ENCODE assay signal across 23 cellular contexts in genomic region chr17:57749701-57750100, GRCh38. TPM values are rescaled to one million over a fixed set of nuclear protein-coding genes. Genes with fewer than 3 reads are reported as not detected.
"Had no signal": no experiment of that assay in that cellular context is flagged by ENCODE, and none has a peak within 500 bp of the region (broad histone marks: within the 10 kb centered on the region; RNA-seq: fewer than 3 reads in every experiment).

No MANE protein-coding gene starts in this region.

- DNase-seq: activated B cell treated with CpG ODN at 0.5 μM for 24 hours; activated CD4-positive, alpha-beta T cell treated with anti-CD3 and anti-CD28 coated beads, Interleukin-2, amount 10 ng/mL, durations not matched to agents 7 days and 5 days; activated T-cell treated with anti-CD3 and anti-CD28 coated beads for 4 hours; foreskin fibroblast; left cardiac atrium; mesenchymal stem cell; naive thymus-derived CD4-positive, alpha-beta T cell; stimulated activated CD4-positive, alpha-beta T cell treated with anti-CD3 and anti-CD28 coated beads, Interleukin-2, amount 100 ng/mL, for 24 hours; stimulated activated naive CD8-positive, alpha-beta T cell treated with anti-CD3 and anti-CD28 coated beads, Interleukin-15, Interleukin-2, amounts not matched to agents 100 U/mL and 50 U/mL, for 24 hours had no signal

- H3K36me3 Mint-ChIP-seq: activated naive CD8-positive, alpha-beta T cell; naive thymus-derived CD4-positive, alpha-beta T cell; type B pancreatic cell had no signal

- H3K4me3 Mint-ChIP-seq: activated B cell treated with CpG ODN at 0.5 μM for 24 hours; activated CD4-positive, alpha-beta T cell treated with anti-CD3 and anti-CD28 coated beads, Interleukin-2, amount 10 ng/mL, durations not matched to agents 7 days and 5 days; activated naive CD8-positive, alpha-beta T cell; naive thymus-derived CD4-positive, alpha-beta T cell; type B pancreatic cell had no signal

- ATAC-seq: left cardiac atrium; naive thymus-derived CD4-positive, alpha-beta T cell; stimulated activated naive CD8-positive, alpha-beta T cell treated with anti-CD3 and anti-CD28 coated beads, Interleukin-15, Interleukin-2, amounts not matched to agents 100 U/mL and 50 U/mL, for 24 hours had no signal

- FAIRE-seq: islet of Langerhans had no signal

- H3K9me3 Mint-ChIP-seq: activated B cell treated with CpG ODN at 0.5 μM for 24 hours; activated CD4-positive, alpha-beta T cell treated with anti-CD3 and anti-CD28 coated beads, Interleukin-2, amount 10 ng/mL, durations not matched to agents 7 days and 5 days; naive thymus-derived CD4-positive, alpha-beta T cell; type B pancreatic cell had no signal

- H3K27ac Mint-ChIP-seq: activated B cell treated with CpG ODN at 0.5 μM for 24 hours; activated CD4-positive, alpha-beta T cell treated with anti-CD3 and anti-CD28 coated beads, Interleukin-2, amount 10 ng/mL, durations not matched to agents 7 days and 5 days; activated naive CD8-positive, alpha-beta T cell; progenitor cell of endocrine pancreas; type B pancreatic cell had no signal

RNA-seq across cellular contexts. Expression of gene CCDC182, which starts 4.6 kb away (rescaled TPM):
- total RNA-seq: activated B cell treated with CpG ODN at 0.5 μM for 24 hours; activated CD4-positive, alpha-beta T cell treated with anti-CD3 and anti-CD28 coated beads, Interleukin-2, amount 10 ng/mL, durations not matched to agents 7 days and 5 days; activated CD8-positive, alpha-beta memory T cell treated with anti-CD3 and anti-CD28 coated beads for 36 hours; cardiac septum; dermis microvascular lymphatic vessel endothelial cell; glomerular endothelial cell; hepatocyte; left cardiac atrium; lower leg skin; mucosa of gallbladder; naive thymus-derived CD4-positive, alpha-beta T cell; omental fat pad; progenitor cell of endocrine pancreas; right atrium auricular region; skeletal muscle tissue had no signal
- polyA plus RNA-seq: hepatocyte; naive thymus-derived CD4-positive, alpha-beta T cell had no signal
